Comparison of ENCODE assay signal across 17 cellular contexts in the genomic region with DNA sequence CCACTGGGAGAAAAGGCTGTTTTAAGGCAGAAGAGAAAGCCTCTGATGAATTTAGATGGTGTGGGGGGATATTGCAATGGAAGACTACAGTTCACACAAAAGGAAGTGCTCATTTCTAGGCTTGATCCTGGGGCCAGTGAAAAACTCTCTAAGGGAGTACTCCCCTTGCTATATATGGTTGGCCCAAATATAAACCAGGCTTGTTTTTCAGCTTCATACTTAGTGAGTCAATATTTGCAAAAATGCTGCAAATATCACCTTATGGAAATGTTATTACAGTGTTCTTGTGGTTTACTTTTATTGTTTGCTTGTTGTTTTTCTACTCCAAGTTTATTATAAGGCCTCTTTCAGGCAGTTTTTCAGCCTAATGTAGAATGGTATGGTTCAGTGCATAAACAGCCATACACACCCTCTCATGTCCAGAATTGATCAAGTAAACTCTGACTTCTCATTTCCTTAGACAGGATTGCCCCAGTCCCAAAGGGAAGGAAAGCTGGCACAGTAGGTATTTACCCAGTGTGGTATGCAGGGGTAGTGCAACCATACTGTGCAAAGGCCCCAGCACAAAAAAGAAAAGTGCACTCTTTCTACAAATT.
"Had no signal": no experiment of that assay in that cellular context is flagged by ENCODE, and none has a peak within 500 bp of the region (broad histone marks: within the 10 kb centered on the region; RNA-seq: fewer than 3 reads in every experiment).

No MANE protein-coding gene starts in this region.

- H3K27ac ChIP-seq: ascending aorta, dorsolateral prefrontal cortex, right atrium auricular region had no signal

- H3K36me3 ChIP-seq: ascending aorta, right atrium auricular region had no signal

- H3K4me1 ChIP-seq: ascending aorta had no signal

- H3K27me3 ChIP-seq: ascending aorta, dorsolateral prefrontal cortex, right atrium auricular region had no signal

- DNase-seq: activated CD4-positive, alpha-beta T cell treated with anti-CD3 and anti-CD28 coated beads for 1 hour; activated CD4-positive, alpha-beta T cell treated with anti-CD3 and anti-CD28 coated beads, Interleukin-2, amount 50 U/mL, for 48 hours; activated naive CD4-positive, alpha-beta T cell treated with anti-CD3 and anti-CD28 coated beads for 36 hours; activated naive CD8-positive, alpha-beta T cell treated with anti-CD3 and anti-CD28 coated beads, Interleukin-2, amount 50 U/mL, for 24 hours; endodermal cell; erythroblast; mesendoderm; nucleus accumbens; small intestine; stimulated activated CD4-positive, alpha-beta T cell treated with anti-CD3 and anti-CD28 coated beads, Interleukin-4, amount 100 ng/mL, for 24 hours; stimulated activated CD8-positive, alpha-beta memory T cell treated with anti-CD3 and anti-CD28 coated beads, Interleukin-4, amount 100 ng/mL, for 48 hours; stimulated activated naive CD4-positive, alpha-beta T cell treated with Interleukin-2 at 50 U/mL for 16 hours; T-helper 9 cell; trophoblast cell had no signal

- H3K9me3 ChIP-seq: ascending aorta, right atrium auricular region had no signal

- H3K4me3 ChIP-seq: ascending aorta, dorsolateral prefrontal cortex, right atrium auricular region had no signal

- ATAC-seq: activated naive CD8-positive, alpha-beta T cell treated with anti-CD3 and anti-CD28 coated beads, Interleukin-2, amount 50 U/mL, for 24 hours had no signal
